22 cellular contexts compared by ENCODE assay signal in the genomic region with DNA sequence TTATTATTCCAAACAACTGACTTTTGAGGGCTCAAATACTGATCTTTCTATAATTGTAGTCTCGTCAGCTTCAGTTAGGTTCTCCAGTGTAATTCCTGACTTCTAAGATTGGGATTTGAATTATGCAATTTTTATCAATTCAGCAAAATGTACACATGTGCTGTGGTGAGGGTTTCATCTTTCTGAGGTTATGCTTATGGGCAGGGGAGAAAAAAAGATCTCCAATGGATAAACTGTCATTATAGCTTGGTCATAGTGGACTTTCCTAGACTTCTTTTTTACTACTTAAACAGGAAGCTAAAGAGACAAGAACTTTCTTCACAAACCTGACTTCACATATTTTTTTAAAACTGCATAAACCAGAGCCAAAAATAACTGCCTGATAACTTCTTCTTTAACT. TPM values are rescaled to one million over a fixed set of nuclear protein-coding genes. Genes with fewer than 3 reads are reported as not detected.
"Had no signal": no experiment of that assay in that cellular context is flagged by ENCODE, and none has a peak within 500 bp of the region (broad histone marks: within the 10 kb centered on the region; RNA-seq: fewer than 3 reads in every experiment).

No MANE protein-coding gene starts in this region.

- H3K27me3 ChIP-seq: dorsolateral prefrontal cortex, heart right ventricle, spleen, testis, tibial nerve, upper lobe of right lung had no signal

- DNase-seq: cortex of kidney; dorsolateral prefrontal cortex; effector CD8-positive, alpha-beta T cell; heart right ventricle; hypothalamus; islet precursor cell; mammary epithelial cell; mucosa of descending colon; naive thymus-derived CD8-positive, alpha-beta T cell; posterior cingulate gyrus; spleen; stimulated activated CD4-positive, alpha-beta T cell treated with anti-CD3 and anti-CD28 coated beads, Interleukin-15, amount 100 ng/mL, for 24 hours; stimulated activated CD4-positive, alpha-beta T cell treated with anti-CD3 and anti-CD28 coated beads, Interleukin-2, amount 100 ng/mL, for 24 hours; stimulated activated CD4-positive, alpha-beta T cell treated with anti-CD3 and anti-CD28 coated beads, Interleukin-4, amount 100 ng/mL, for 4 hours; stimulated activated naive B cell treated with anti-CD40 and anti-IgM and Interleukin-4, amounts not matched to agents 10 μg/mL and 1 μg/mL and 100 μg/mL, for 72 hours; stimulated activated naive CD8-positive, alpha-beta T cell treated with anti-CD3 and anti-CD28 coated beads, Interleukin-15, amount 100 ng/mL, for 72 hours; testis; upper lobe of right lung had no signal

- FAIRE-seq: frontal cortex had no signal

- H3K9me3 ChIP-seq: heart right ventricle, mucosa of descending colon, spleen, testis, tibial nerve, upper lobe of right lung had no signal

- H3K4me1 Mint-ChIP-seq: naive thymus-derived CD8-positive, alpha-beta T cell; neural crest cell; stimulated activated naive CD8-positive, alpha-beta T cell treated with anti-CD3 and anti-CD28 coated beads, Interleukin-15, amount 100 ng/mL, for 72 hours had no signal

- H3K27me3 Mint-ChIP-seq: stimulated activated naive B cell treated with anti-CD40 and anti-IgM and Interleukin-4, amounts not matched to agents 10 μg/mL and 1 μg/mL and 100 μg/mL, for 72 hours had no signal

- H3K27ac Mint-ChIP-seq: naive thymus-derived CD8-positive, alpha-beta T cell; stimulated activated naive B cell treated with anti-CD40 and anti-IgM and Interleukin-4, amounts not matched to agents 10 μg/mL and 1 μg/mL and 100 μg/mL, for 72 hours; stimulated activated naive CD8-positive, alpha-beta T cell treated with anti-CD3 and anti-CD28 coated beads, Interleukin-15, amount 100 ng/mL, for 72 hours had no signal

- H3K9me3 Mint-ChIP-seq: naive thymus-derived CD8-positive, alpha-beta T cell; neural crest cell; stimulated activated naive B cell treated with anti-CD40 and anti-IgM and Interleukin-4, amounts not matched to agents 10 μg/mL and 1 μg/mL and 100 μg/mL, for 72 hours; stimulated activated naive CD8-positive, alpha-beta T cell treated with anti-CD3 and anti-CD28 coated beads, Interleukin-15, amount 100 ng/mL, for 72 hours had no signal

- H3K4me1 ChIP-seq: upper lobe of right lung had no signal

- H3K27ac ChIP-seq: dorsolateral prefrontal cortex, heart right ventricle, spleen, testis, tibial nerve, upper lobe of right lung had no signal

- H3K4me3 Mint-ChIP-seq: naive thymus-derived CD8-positive, alpha-beta T cell; neural crest cell; stimulated activated naive B cell treated with anti-CD40 and anti-IgM and Interleukin-4, amounts not matched to agents 10 μg/mL and 1 μg/mL and 100 μg/mL, for 72 hours; stimulated activated naive CD8-positive, alpha-beta T cell treated with anti-CD3 and anti-CD28 coated beads, Interleukin-15, amount 100 ng/mL, for 72 hours had no signal

- H3K4me3 ChIP-seq: dorsolateral prefrontal cortex, heart right ventricle, mucosa of descending colon, spleen, testis, tibial nerve, upper lobe of right lung had no signal

- H3K36me3 Mint-ChIP-seq: naive thymus-derived CD8-positive, alpha-beta T cell; stimulated activated naive B cell treated with anti-CD40 and anti-IgM and Interleukin-4, amounts not matched to agents 10 μg/mL and 1 μg/mL and 100 μg/mL, for 72 hours had no signal

- H3K36me3 ChIP-seq: heart right ventricle, spleen, tibial nerve, upper lobe of right lung had no signal

RNA-seq across cellular contexts. Expression of a gene that starts 21.7 kb away (rescaled TPM):
- total RNA-seq: pulmonary artery endothelial cell had no signal
